In the genomic region with DNA sequence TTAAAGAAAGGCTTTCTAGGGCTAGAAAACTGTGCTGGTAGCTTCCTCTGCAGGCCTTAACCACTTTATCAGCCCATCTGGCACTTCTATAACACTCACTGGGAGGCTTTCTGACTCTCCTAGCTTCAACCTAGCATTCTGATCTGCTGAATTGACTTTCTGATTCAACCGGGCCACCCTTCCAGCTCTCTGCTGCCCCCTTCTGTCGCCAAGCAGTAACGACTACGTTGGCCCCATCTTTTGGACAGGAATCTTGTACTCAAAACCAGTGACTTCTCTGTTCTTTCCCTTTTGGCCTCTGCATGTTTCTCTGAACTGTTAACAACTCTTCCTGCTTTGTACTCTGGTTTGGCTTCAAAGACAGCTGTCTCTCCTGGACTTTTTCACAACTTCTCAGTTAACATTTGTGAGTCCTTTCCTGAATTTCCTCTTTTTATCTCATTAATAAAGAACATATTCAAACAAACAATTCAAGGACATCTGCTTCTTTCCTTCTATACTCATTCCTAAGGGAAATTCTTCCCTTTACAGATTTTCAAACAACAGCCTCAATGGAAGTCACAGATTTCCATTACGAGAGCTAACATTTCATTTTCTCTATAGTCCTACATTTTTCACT, we compare ENCODE assay signal across 8 cellular contexts. TPM values are rescaled to one million over a fixed set of nuclear protein-coding genes. Genes with fewer than 3 reads are reported as not detected.
A peak's percentile ranks its signal among the peaks of the same experiment; 100 is the strongest.
DNase-seq lines count a peak whose midpoint lies in the region; ATAC-seq and TF ChIP-seq lines count a peak whose summit lies in the region.

No MANE protein-coding gene starts in this region.

- H3K9me3 ChIP-seq in NT2/D1 (ENCODE audit: insufficient read depth, low read length) = no peaks in the 10 kb centered on the region

- no peaks in the 10 kb centered on the region for H3K36me3 Mint-ChIP-seq in naive thymus-derived CD8-positive, alpha-beta T cell

- peaks cover 5 to 27% (median 16%) of the 10 kb centered on the region in 5 donors for H3K27me3 Mint-ChIP-seq in naive thymus-derived CD8-positive, alpha-beta T cell

- no peak overlapping the region for H3K4me3 Mint-ChIP-seq in naive thymus-derived CD8-positive, alpha-beta T cell

- peaks cover 0 to 4% (median under 1%) of the 10 kb centered on the region in 4 donors for H3K4me1 Mint-ChIP-seq in naive thymus-derived CD8-positive, alpha-beta T cell

- no peak overlapping the region for H3K27ac Mint-ChIP-seq in naive thymus-derived CD8-positive, alpha-beta T cell

- TF ChIP-seq CTCF in epithelial cell of proximal tubule (conservative IDR thresholded peaks at IDR 0.05; ENCODE audit: low read depth, low read length) = peak; percentile 96

- POLR2A ChIA-PET in naive thymus-derived CD8-positive, alpha-beta T cell (lab: Charles Lee) = no interaction called here

- H3K4me3 ChIP-seq in NT2/D1 (ENCODE audit: insufficient read length, low read depth) = no peak overlapping the region
- no peak overlapping the region for H3K4me3 ChIP-seq in epithelial cell of proximal tubule (ENCODE audit: low read depth, low read length)

- no peaks in the 10 kb centered on the region for H3K27me3 ChIP-seq in NT2/D1 (ENCODE audit: insufficient read depth, insufficient read length)

- peak; percentile 80 for ATAC-seq in GM19438 (IDR thresholded peaks at IDR 0.05; ENCODE audit: low read depth, unreplicated experiment)
- peak; percentile 73 for ATAC-seq in HG03521 (IDR thresholded peaks at IDR 0.05; ENCODE audit: unreplicated experiment)
- ATAC-seq in naive thymus-derived CD8-positive, alpha-beta T cell = peak; percentile 71 to 86

- peak; percentile 57 for DNase-seq in Caki2 (ENCODE audit: low read depth)
- peak; percentile 48 for DNase-seq in NT2/D1 (ENCODE audit: low read depth, low spot score)
- peak; percentile 56 for DNase-seq in activated CD8-positive, alpha-beta memory T cell treated with anti-CD3 and anti-CD28 coated beads, Interleukin-2, amount 50 U/mL, for 4 hours
- no peak for DNase-seq in epithelial cell of proximal tubule (ENCODE audit: low read depth)
- DNase-seq in naive thymus-derived CD8-positive, alpha-beta T cell = peak; percentile 22 to 71 (median 56)
- DNase-seq in stimulated activated naive CD4-positive, alpha-beta T cell (lab: John Stamatoyannopoulos, UW) = peak; percentile 6 to 63 (median 20)

- no peak overlapping the region for H3K9ac ChIP-seq in NT2/D1 (ENCODE audit: insufficient read length, low read depth)

- in situ Hi-C loops in Caki2 (cut with HindIII; ENCODE audit: low pct_unique_long_range_greater_than_20kb, low sequenced_read_pairs) = no loop called here

- H3K4me1 ChIP-seq in NT2/D1 (ENCODE audit: insufficient read depth, insufficient read length) = no peaks in the 10 kb centered on the region

- no peaks in the 10 kb centered on the region for H3K36me3 ChIP-seq in NT2/D1 (ENCODE audit: insufficient read depth, insufficient read length, low read length)

- H3K9me3 Mint-ChIP-seq in naive thymus-derived CD8-positive, alpha-beta T cell = no peaks in the 10 kb centered on the region

RNA-seq across cellular contexts. Expression of a gene that starts 43.9 kb away (rescaled TPM):
- 2.5 and 3.6 TPM in 2 replicates for total RNA-seq in Caki2 (2014; rRNA removed; shearing (Covaris generic); ENCODE audit: low replicate concordance)
- total RNA-seq in epithelial cell of proximal tubule = 18.4 and 25.1 TPM in 2 replicates
- 10 to 100 TPM; 10.9 to 11.5 TPM for total RNA-seq in naive thymus-derived CD8-positive, alpha-beta T cell
- 1 to 10 TPM; 2.9 to 3.9 (median 3.3) TPM for polyA plus RNA-seq in naive thymus-derived CD8-positive, alpha-beta T cell
